ENCODE assay signal across 10 cellular contexts in genomic region chr5:171405615-171406014, GRCh38. TPM values are rescaled to one million over a fixed set of nuclear protein-coding genes. Genes with fewer than 3 reads are reported as not detected.
DNase-seq lines count a peak whose midpoint lies in the region; ATAC-seq, FAIRE-seq and TF ChIP-seq lines count a peak whose summit lies in the region.
"Had no signal": no experiment of that assay in that cellular context is flagged by ENCODE, and none has a peak within 500 bp of the region (broad histone marks: within the 10 kb centered on the region; RNA-seq: fewer than 3 reads in every experiment).

No MANE protein-coding gene starts in this region.

- no peak for ATAC-seq in HG02678 (IDR thresholded peaks at IDR 0.05; ENCODE audit: unreplicated experiment)

- no peaks in the 10 kb centered on the region for H3K79me1 ChIP-seq in mesenchymal stem cell (replicated peaks; ENCODE audit: low read length, poor library complexity, severe bottlenecking)

- H4K20me1 ChIP-seq in astrocyte (ENCODE audit: insufficient read depth, low read length) = peaks cover 71% of the 10 kb centered on the region

- H3K79me2 ChIP-seq in astrocyte (ENCODE audit: insufficient read depth, low read length) = peaks cover 71% of the 10 kb centered on the region

- H2BK120ac ChIP-seq in mesenchymal stem cell (ENCODE audit: low read depth, low read length) = no peak overlapping the region

- H3K9me3 Mint-ChIP-seq in Caco-2 (ENCODE audit: unreplicated experiment) (no peaks in the 10 kb centered on the region), astrocyte (ENCODE audit: unreplicated experiment) (no peaks in the 10 kb centered on the region)

- peak; percentile 31 to 44 for TF ChIP-seq CTCF in Caco-2 (IDR thresholded peaks at IDR 0.05; ENCODE audit: insufficient read depth in 1 of 2, low read depth in 1 of 2, low read length in 1 of 2, severe bottlenecking in 1 of 2, unreplicated experiment in 1 of 2)
- peak; percentile 29 for TF ChIP-seq CTCF in HFF-Myc (IDR thresholded peaks at IDR 0.05; ENCODE audit: low read depth, low read length, missing control alignments)
- TF ChIP-seq CTCF in astrocyte (IDR thresholded peaks at IDR 0.05; ENCODE audit: insufficient read depth, low read depth, low read length) = peak; percentile 43

- no peak overlapping the region for H2AK5ac ChIP-seq in mesenchymal stem cell (ENCODE audit: low read length, severe bottlenecking)

- H3K4ac ChIP-seq in mesenchymal stem cell (ENCODE audit: low read depth in 1 of 2, low read length in 2 of 2) = no peak overlapping the region

- no peak overlapping the region for H3K14ac ChIP-seq in mesenchymal stem cell (ENCODE audit: low read length in 2 of 2)

- no peak overlapping the region for H4K8ac ChIP-seq in mesenchymal stem cell (ENCODE audit: low read length)

- H3K4me3 ChIP-seq in Caco-2 (ENCODE audit: low read depth, low read length) (no peak overlapping the region), HFF-Myc (replicated peaks; ENCODE audit: low read depth, low read length) (no peak overlapping the region), astrocyte (ENCODE audit: insufficient read depth, low read depth, low read length) (no peak overlapping the region), mesenchymal stem cell (ENCODE audit: insufficient read depth in 1 of 2, low read depth in 1 of 2, low read length in 2 of 2) (no peak overlapping the region)

- H3K27ac Mint-ChIP-seq in Caco-2 (ENCODE audit: unreplicated experiment) = peak overlapping the region; percentile 17
- H3K27ac Mint-ChIP-seq in astrocyte (ENCODE audit: unreplicated experiment) = peak overlapping the region; percentile 69

- H2AFZ ChIP-seq in astrocyte (ENCODE audit: low read depth, low read length) (no peak overlapping the region), mesenchymal stem cell (ENCODE audit: low read depth, low read length) (no peak overlapping the region)

- H2BK5ac ChIP-seq in mesenchymal stem cell (ENCODE audit: low read depth, low read length, poor library complexity, severe bottlenecking) = no peak overlapping the region

- DNase-seq in Caco-2 = no peak
- DNase-seq in HFF-Myc (ENCODE audit: extremely low read depth, low read depth) = no peak
- DNase-seq in astrocyte (ENCODE audit: low read depth) = no peak
- DNase-seq in mesenchymal stem cell = peak; percentile 37
- no peak for DNase-seq in epidermal melanocyte (ENCODE audit: insufficient read length, low spot score)
- no peak for DNase-seq in GM19240 (ENCODE audit: insufficient read length, low spot score)
- DNase-seq in COR-L47 (lab: John Stamatoyannopoulos, UW) = no peak
- DNase-seq: activated T-cell treated with anti-CD3 and anti-CD28 coated beads for 4 hours; stimulated activated CD4-positive, alpha-beta T cell treated with anti-CD3 and anti-CD28 coated beads, Interleukin-2, amount 100 ng/mL, for 48 hours had no signal

- H3K36me3 ChIP-seq in Caco-2 (ENCODE audit: control insufficient read depth, insufficient read depth, low read length) (peaks cover 6% of the 10 kb centered on the region), astrocyte (ENCODE audit: insufficient read depth, low read length) (peaks cover 66% of the 10 kb centered on the region), mesenchymal stem cell (ENCODE audit: control insufficient read depth in 1 of 2, insufficient read depth in 2 of 2, low read depth in 1 of 2, low read length in 2 of 2) (peaks cover 17 to 72% of the 10 kb centered on the region in 2 experiments)

- WGBS in mesenchymal stem cell = 62% methylated on average over 3 of the region's 3 CpGs

- no peak overlapping the region for H3K27ac ChIP-seq in astrocyte (ENCODE audit: low read depth, low read length)
- no peak overlapping the region for H3K27ac ChIP-seq in mesenchymal stem cell (ENCODE audit: low read length, poor library complexity, severe bottlenecking)

- H3K4me1 Mint-ChIP-seq in Caco-2 (ENCODE audit: low read depth, unreplicated experiment) (peaks cover 15% of the 10 kb centered on the region), astrocyte (ENCODE audit: low read depth, unreplicated experiment) (peaks cover 37% of the 10 kb centered on the region)

- no peak overlapping the region for H3K18ac ChIP-seq in mesenchymal stem cell (ENCODE audit: low read depth in 1 of 2, low read length in 2 of 2)

- H3K27me3 ChIP-seq in Caco-2 (replicated peaks; ENCODE audit: control insufficient read depth, insufficient read depth, low read length) (no peaks in the 10 kb centered on the region), astrocyte (ENCODE audit: insufficient read depth, low read length) (no peaks in the 10 kb centered on the region), mesenchymal stem cell (ENCODE audit: control insufficient read depth in 1 of 2, insufficient read depth in 1 of 2, low read length in 2 of 2) (no peaks in the 10 kb centered on the region)

- H3K4me3 Mint-ChIP-seq in Caco-2 (ENCODE audit: unreplicated experiment) (peak overlapping the region; percentile 34), astrocyte (ENCODE audit: unreplicated experiment) (no peak overlapping the region)

- H2BK15ac ChIP-seq in mesenchymal stem cell (ENCODE audit: low read depth, poor library complexity, severe bottlenecking) = no peak overlapping the region

- H3K36me3 Mint-ChIP-seq in Caco-2 (ENCODE audit: insufficient read depth, unreplicated experiment) = peaks cover 83% of the 10 kb centered on the region
- peaks cover 24% of the 10 kb centered on the region for H3K36me3 Mint-ChIP-seq in astrocyte (ENCODE audit: low read depth, unreplicated experiment)

- H3K4me1 ChIP-seq in Caco-2 (peaks cover 5% of the 10 kb centered on the region; the same call in 1 of the 2 replicates), astrocyte (ENCODE audit: insufficient read depth, low read length) (peaks cover 13% of the 10 kb centered on the region), mesenchymal stem cell (ENCODE audit: control insufficient read depth, insufficient read depth, low read depth, low read length) (peaks cover 7% of the 10 kb centered on the region)

- POLR2A ChIA-PET in Caco-2 (lab: Charles Lee) = interaction anchor here (0.8 kb wide), 1 partner anchor 9 kb away, joined by 3 read pairs; no protein-coding TSS in a partner anchor

- intact Hi-C loops in Caco-2 (cut with micrococcal nuclease; ENCODE audit: unreplicated experiment) = no loop called here

- H3K23ac ChIP-seq in mesenchymal stem cell (ENCODE audit: low read length in 2 of 2) = no peak overlapping the region

- no peak overlapping the region for H3K4me2 ChIP-seq in astrocyte (ENCODE audit: low read length)
- no peak overlapping the region for H3K4me2 ChIP-seq in mesenchymal stem cell (ENCODE audit: low read length, poor library complexity, severe bottlenecking)

- CTCF ChIA-PET in Caco-2 (lab: Charles Lee) = interaction anchor here (0.5 kb wide), 1 partner anchor 187 kb away, joined by 4 read pairs; no protein-coding TSS in a partner anchor

- H3K9ac ChIP-seq in astrocyte (ENCODE audit: low read length) (no peak overlapping the region), mesenchymal stem cell (ENCODE audit: low read length) (peak overlapping the region; percentile 10)

- H3K27me3 Mint-ChIP-seq in Caco-2 (ENCODE audit: insufficient read depth, unreplicated experiment) = no peaks in the 10 kb centered on the region
- H3K27me3 Mint-ChIP-seq in astrocyte (ENCODE audit: low read depth, unreplicated experiment) = no peaks in the 10 kb centered on the region

- H3K9me3 ChIP-seq in Caco-2 (0 out of 2 replicates have a peak, but pooled peaks cover 3% of the 10 kb centered on the region), astrocyte (ENCODE audit: insufficient read depth, low read depth, low read length) (no peaks in the 10 kb centered on the region), mesenchymal stem cell (ENCODE audit: control insufficient read depth, low read length) (no peaks in the 10 kb centered on the region)

- no TSS peak for BruUV-seq in Caco-2 (replicated peaks; lab: Mats Ljungman, UMichigan)

- H2BK12ac ChIP-seq in mesenchymal stem cell (ENCODE audit: low read length in 2 of 2) = no peak overlapping the region

- H4K91ac ChIP-seq in mesenchymal stem cell (ENCODE audit: low read length) = no peak overlapping the region

- no peak for FAIRE-seq in astrocyte (lab: Jason Lieb, UNC)

RNA-seq across cellular contexts. Expression of gene FGF18, which starts 13.8 kb away (rescaled TPM):
- total RNA-seq in Caco-2 (2022) (1.3 and 2.1 TPM in 2 replicates), astrocyte (0.89 and 1.2 TPM in 2 replicates)
- 0.12 TPM for polyA plus RNA-seq in mesenchymal stem cell (2013, experiment 1 of 2)
- polyA plus RNA-seq in mesenchymal stem cell (2013, experiment 2 of 2) = 0.04 TPM

RNA-seq across cellular contexts. Expression of gene NPM1, which starts 18.0 kb away (rescaled TPM):
- 2,112 and 2,207 TPM in 2 replicates for total RNA-seq in Caco-2 (2022)
- total RNA-seq in astrocyte = 1,191 and 1,219 TPM in 2 replicates
- polyA plus RNA-seq in mesenchymal stem cell (2013, experiment 1 of 2) = 1,355 TPM
- polyA plus RNA-seq in mesenchymal stem cell (2013, experiment 2 of 2) = 1,330 TPM
